6 cellular contexts compared by ENCODE assay signal in the genomic region with DNA sequence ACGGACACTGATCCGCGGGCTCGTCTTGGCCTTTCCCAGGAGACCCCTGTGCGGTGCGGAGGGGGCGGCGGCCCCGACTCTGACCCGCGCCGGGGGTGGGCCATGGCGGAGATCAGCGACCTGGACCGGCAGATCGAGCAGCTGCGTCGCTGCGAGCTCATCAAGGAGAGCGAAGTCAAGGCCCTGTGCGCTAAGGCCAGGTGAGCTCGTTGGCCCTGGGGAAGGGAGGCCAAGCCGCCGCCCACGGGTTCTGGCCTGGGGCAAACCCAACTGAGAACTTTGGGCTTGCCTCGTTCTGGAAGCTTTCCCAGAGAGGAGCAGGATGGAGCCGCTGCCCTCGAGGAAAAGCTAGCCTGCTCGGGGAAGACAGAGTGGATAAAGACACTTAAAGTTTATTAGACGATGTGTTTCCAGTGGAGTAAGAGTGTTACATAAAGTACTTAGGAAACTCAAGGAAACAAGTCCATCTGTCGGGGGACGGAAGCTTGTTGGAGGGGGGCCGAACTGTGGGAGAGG. TPM values are rescaled to one million over a fixed set of nuclear protein-coding genes. Genes with fewer than 3 reads are reported as not detected.
DNase-seq lines count a peak whose midpoint lies in the region; ATAC-seq and TF ChIP-seq lines count a peak whose summit lies in the region.

No MANE protein-coding gene starts in this region.

- H3K27me3 Mint-ChIP-seq in endothelial cell (ENCODE audit: unreplicated experiment), result peaks cover 31% of the 10 kb centered on the region

- POLR2A ChIA-PET in GM10248 (lab: Yijun Ruan, JAX), result interaction anchor here (2.9 kb wide), 1 partner anchor 11 kb away, joined by 11 read pairs; a partner anchor contains a TSS

- ATAC-seq in GM18502 (IDR thresholded peaks at IDR 0.05; ENCODE audit: poor library complexity, unreplicated experiment), result peak; percentile 25
- ATAC-seq in HG03571 (IDR thresholded peaks at IDR 0.05; ENCODE audit: unreplicated experiment), result peak; percentile 21
- no peak for ATAC-seq in HG02870 (IDR thresholded peaks at IDR 0.05; ENCODE audit: unreplicated experiment)

- peak overlapping the region; percentile 87 for H3K27ac Mint-ChIP-seq in endothelial cell (ENCODE audit: unreplicated experiment)

- peaks cover 35 to 39% (median 38%) of the 10 kb centered on the region in 3 donors for H3K36me3 ChIP-seq in skeletal muscle tissue (ENCODE audit: control insufficient read depth in 3 of 3, insufficient read depth in 3 of 3, low read length in 3 of 3)

- peaks cover 33% of the 10 kb centered on the region for H3K36me3 Mint-ChIP-seq in endothelial cell (ENCODE audit: low read depth, unreplicated experiment)

- CTCF ChIA-PET in GM10248 (lab: Yijun Ruan, JAX), result interaction anchor here (1.1 to 10.9 kb wide), 2 partner anchors 9 to 15 kb away, joined by 7 to 102 read pairs; a partner anchor contains a TSS

- no peak for DNase-seq in endothelial cell (ENCODE audit: low spot score)
- DNase-seq in GM10248 (ENCODE audit: extremely low spot score), result no peak

- no peak for TF ChIP-seq CTCF in endothelial cell (IDR thresholded peaks at IDR 0.05; ENCODE audit: unreplicated experiment)
- no peak for TF ChIP-seq CTCF in GM10248 (IDR thresholded peaks at IDR 0.05; ENCODE audit: control extremely low read depth, extremely low read depth, low read depth, missing control alignments)

- H3K27ac ChIP-seq in skeletal muscle tissue (ENCODE audit: low read depth, low read length), result peak overlapping the region; percentile 92

- H3K4me3 ChIP-seq in skeletal muscle tissue (ENCODE audit: low read length in 3 of 3), result peak overlapping the region; percentile 87 to 92 (median 89)

- peak overlapping the region; percentile 89 to 97 (median 93) for H3K9ac ChIP-seq in skeletal muscle tissue (ENCODE audit: low read depth in 1 of 3, low read length in 3 of 3)

- H3K9me3 Mint-ChIP-seq in endothelial cell (ENCODE audit: unreplicated experiment), result no peaks in the 10 kb centered on the region

- no peaks in the 10 kb centered on the region for H3K27me3 ChIP-seq in skeletal muscle tissue (ENCODE audit: control insufficient read depth in 3 of 3, insufficient read depth in 3 of 3, low read length in 3 of 3)

- H3K4me1 Mint-ChIP-seq in endothelial cell (ENCODE audit: unreplicated experiment), result peaks cover 22% of the 10 kb centered on the region

- H3K4me1 ChIP-seq in skeletal muscle tissue (ENCODE audit: control insufficient read depth in 3 of 3, insufficient read depth in 3 of 3, low read length in 3 of 3), result peaks cover 25 to 33% (median 26%) of the 10 kb centered on the region in 3 donors

- peak overlapping the region; percentile 92 for H3K4me3 Mint-ChIP-seq in endothelial cell (ENCODE audit: unreplicated experiment)

- H3K9me3 ChIP-seq in skeletal muscle tissue (ENCODE audit: control insufficient read depth in 3 of 3, low read length in 3 of 3), result no peaks in the 10 kb centered on the region

RNA-seq across cellular contexts. Expression of a gene that starts 0.5 kb away (rescaled TPM):
- total RNA-seq in endothelial cell (ENCODE audit: unreplicated experiment) (191 TPM), skeletal muscle tissue (72.0 TPM)

RNA-seq across cellular contexts. Expression of a gene that starts 10.8 kb away (rescaled TPM):
- 551 TPM for total RNA-seq in endothelial cell (ENCODE audit: unreplicated experiment)
- 1,497 TPM for total RNA-seq in skeletal muscle tissue

RNA-seq across cellular contexts. Expression of a gene that starts 15.4 kb away (rescaled TPM):
- 2.6 TPM for total RNA-seq in endothelial cell (ENCODE audit: unreplicated experiment)
- not detected for total RNA-seq in skeletal muscle tissue

RNA-seq across cellular contexts. Expression of a gene that starts 19.7 kb away (rescaled TPM):
- total RNA-seq in endothelial cell (ENCODE audit: unreplicated experiment) (45.9 TPM), skeletal muscle tissue (14.1 TPM)

RNA-seq across cellular contexts. Expression of a gene that starts 37.0 kb away (rescaled TPM):
- total RNA-seq in endothelial cell (ENCODE audit: unreplicated experiment) (9.3 TPM), skeletal muscle tissue (0.52 TPM)
